10 cellular contexts compared by ENCODE assay signal in genomic region chr3:46946416-46946815, GRCh38. TPM values are rescaled to one million over a fixed set of nuclear protein-coding genes. Genes with fewer than 3 reads are reported as not detected.
DNase-seq lines count a peak whose midpoint lies in the region; ATAC-seq, FAIRE-seq and TF ChIP-seq lines count a peak whose summit lies in the region.
"Had no signal": no experiment of that assay in that cellular context is flagged by ENCODE, and none has a peak within 500 bp of the region (broad histone marks: within the 10 kb centered on the region; RNA-seq: fewer than 3 reads in every experiment).

No MANE protein-coding gene starts in this region.

- intact Hi-C loops in CD4-positive, alpha-beta T cell (cut with DNase I, micrococcal nuclease), result loop anchor here in 1 of 2 experiments (10.0 kb wide), 1 partner anchor 108 kb away; no protein-coding TSS in a partner anchor
- intact Hi-C loops in endothelial cell of umbilical vein (cut with micrococcal nuclease), result no loop called here

- no TSS peak for BruUV-seq in endothelial cell of umbilical vein (replicated peaks; lab: Mats Ljungman, UMichigan)

- no peak overlapping the region for H3K4me2 ChIP-seq in endothelial cell of umbilical vein (ENCODE audit: insufficient read depth, low read length)

- no peak for ATAC-seq in CD4-positive, alpha-beta T cell (ENCODE audit: poor library complexity)
- ATAC-seq in HG03159 (IDR thresholded peaks at IDR 0.05; ENCODE audit: unreplicated experiment), result no peak
- no peak for ATAC-seq in GM18867 (IDR thresholded peaks at IDR 0.05; ENCODE audit: unreplicated experiment)
- ATAC-seq in HG02571 (IDR thresholded peaks at IDR 0.05; ENCODE audit: unreplicated experiment), result no peak

- DNase-seq in CD4-positive, alpha-beta T cell, result no peak
- DNase-seq in Peyer's patch, result peak in 1 of 3 donors; percentile 77
- DNase-seq in endothelial cell of umbilical vein (ENCODE audit: low read depth, low spot score), result no peak
- DNase-seq in neural crest cell (ENCODE audit: low read depth, low spot score), result no peak
- no peak for DNase-seq in BE2C
- DNase-seq: NCI-H1105 treated with DMSO at 0.1 percent for 48 hours had no signal

- H3K4me3 Mint-ChIP-seq in CD4-positive, alpha-beta T cell, result no peak overlapping the region
- H3K4me3 Mint-ChIP-seq in neural crest cell, result no peak overlapping the region

- H3K36me3 ChIP-seq in Peyer's patch, result no peaks in the 10 kb centered on the region
- H3K36me3 ChIP-seq in endothelial cell of umbilical vein (ENCODE audit: control insufficient read depth in 2 of 2, extremely low read depth in 1 of 2, insufficient read depth in 2 of 2, low read length in 2 of 2), result no peaks in the 10 kb centered on the region
- H3K36me3 ChIP-seq in BE2C, result no peaks in the 10 kb centered on the region

- no peak overlapping the region for H3K9ac ChIP-seq in endothelial cell of umbilical vein (replicated peaks; ENCODE audit: extremely low read depth, insufficient read depth, low read length)

- H3K9me1 ChIP-seq in endothelial cell of umbilical vein (replicated peaks; ENCODE audit: control insufficient read depth, extremely low read depth, insufficient read depth, low read length), result no peaks in the 10 kb centered on the region

- no peak for FAIRE-seq in endothelial cell of umbilical vein (lab: Jason Lieb, UNC)

- TF ChIP-seq POLR2A in Peyer's patch (IDR thresholded peaks at IDR 0.05) (peak in 1 of 2 donors; percentile 24), endothelial cell of umbilical vein (IDR thresholded peaks at IDR 0.05; ENCODE audit: low read depth, low read length) (no peak)

- POLR2A ChIA-PET in CD4-positive, alpha-beta T cell (lab: Charles Lee), result interaction anchor here (0.8 to 2.2 kb wide), 3 partner anchors 15 to 34 kb away, joined by 3 to 10 read pairs (median 4); partner anchors contain the start of genes CCDC12 and NBEAL2
- POLR2A ChIA-PET in endothelial cell of umbilical vein (lab: Charles Lee), result interaction anchor here (1.6 kb wide), 1 partner anchor 16 kb away, joined by 7 read pairs; no protein-coding TSS in a partner anchor

- H3K27ac Mint-ChIP-seq in CD4-positive, alpha-beta T cell, result peak overlapping the region; percentile 92
- H3K27ac Mint-ChIP-seq in neural crest cell (ENCODE audit: unreplicated experiment), result peak overlapping the region; percentile 68

- H3K4me3 ChIP-seq in Peyer's patch (no peak overlapping the region), endothelial cell of umbilical vein (replicated peaks in 1 of 3; ENCODE audit: insufficient read depth in 1 of 3, low read depth in 1 of 3, low read length in 3 of 3) (no peak overlapping the region), BE2C (ENCODE audit: low read depth, low read length) (no peak overlapping the region)
- H3K4me3 ChIP-seq: SJSA1 had no signal

- dilution Hi-C loops in endothelial cell of umbilical vein (cut with MboI; ENCODE audit: extremely low pct_ligation_motif_present, low sequenced_read_pairs), result no loop called here

- H3K27me3 Mint-ChIP-seq in CD4-positive, alpha-beta T cell, result no peaks in the 10 kb centered on the region
- no peaks in the 10 kb centered on the region for H3K27me3 Mint-ChIP-seq in neural crest cell (ENCODE audit: low read depth)

- CTCF ChIA-PET in CD4-positive, alpha-beta T cell (lab: Charles Lee), result interaction anchor here (1.5 to 2.2 kb wide), 4 partner anchors 23 to 37 kb away, joined by 4 to 11 read pairs (median 6); partner anchors contain the start of genes CCDC12 and NBEAL2
- CTCF ChIA-PET in endothelial cell of umbilical vein (lab: Charles Lee), result interaction anchor here (1.3 to 3.0 kb wide), 5 partner anchors 11 to 37 kb away, joined by 3 to 29 read pairs (median 4); partner anchors contain the start of gene CCDC12

- peaks cover 90% of the 10 kb centered on the region for H3K79me2 ChIP-seq in endothelial cell of umbilical vein (ENCODE audit: control insufficient read depth, insufficient read depth, low read length)

- H3K4me1 ChIP-seq in Peyer's patch (peaks cover 22 to 97% (median 45%) of the 10 kb centered on the region in 4 donors), endothelial cell of umbilical vein (ENCODE audit: control insufficient read depth, extremely low read depth, insufficient read depth, low read length) (peaks cover 78% of the 10 kb centered on the region), BE2C (peaks cover 25% of the 10 kb centered on the region)

- H2AFZ ChIP-seq in endothelial cell of umbilical vein (ENCODE audit: low read depth, low read length), result no peak overlapping the region

- H3K27me3 ChIP-seq in CD4-positive, alpha-beta T cell (ENCODE audit: control insufficient read depth, insufficient read depth, low read length), result no peaks in the 10 kb centered on the region
- H3K27me3 ChIP-seq in Peyer's patch, result no peaks in the 10 kb centered on the region
- no peaks in the 10 kb centered on the region for H3K27me3 ChIP-seq in endothelial cell of umbilical vein (ENCODE audit: control insufficient read depth in 2 of 2, insufficient read depth in 2 of 2, low read length in 2 of 2)
- H3K27me3 ChIP-seq in BE2C, result no peaks in the 10 kb centered on the region
- H3K27me3 ChIP-seq: SJSA1 had no signal

- no peaks in the 10 kb centered on the region for H4K20me1 ChIP-seq in endothelial cell of umbilical vein (replicated peaks; ENCODE audit: control insufficient read depth, extremely low read depth, insufficient read depth, low read length)

- H3K9me3 Mint-ChIP-seq in CD4-positive, alpha-beta T cell, result no peaks in the 10 kb centered on the region
- no peaks in the 10 kb centered on the region for H3K9me3 Mint-ChIP-seq in neural crest cell

- peaks cover 43% of the 10 kb centered on the region for H3K36me3 Mint-ChIP-seq in CD4-positive, alpha-beta T cell (ENCODE audit: low read depth)
- H3K36me3 Mint-ChIP-seq in neural crest cell (ENCODE audit: low read depth), result peaks cover 8% of the 10 kb centered on the region

- H3K27ac ChIP-seq in CD4-positive, alpha-beta T cell (ENCODE audit: low read depth, low read length), result peak overlapping the region; percentile 64
- H3K27ac ChIP-seq in Peyer's patch (peak overlapping the region in 3 of 4 donors; percentile 84 to 90 (median 85)), endothelial cell of umbilical vein (ENCODE audit: insufficient read depth, low read depth, low read length) (peak overlapping the region; percentile 45)
- H3K27ac ChIP-seq: SJSA1 had no signal

- peaks cover 75% of the 10 kb centered on the region for H3K4me1 Mint-ChIP-seq in CD4-positive, alpha-beta T cell (ENCODE audit: low read depth)
- peaks cover 31% of the 10 kb centered on the region for H3K4me1 Mint-ChIP-seq in neural crest cell

- no peaks in the 10 kb centered on the region for H3K9me3 ChIP-seq in CD4-positive, alpha-beta T cell (ENCODE audit: control insufficient read depth, low read length)
- no peaks in the 10 kb centered on the region for H3K9me3 ChIP-seq in Peyer's patch
- no peaks in the 10 kb centered on the region for H3K9me3 ChIP-seq in endothelial cell of umbilical vein (replicated peaks; ENCODE audit: control insufficient read depth, insufficient read depth, low read length)
- H3K9me3 ChIP-seq in BE2C, result no peaks in the 10 kb centered on the region
- H3K9me3 ChIP-seq: SJSA1 had no signal

- no peak for TF ChIP-seq CTCF in CD4-positive, alpha-beta T cell (IDR thresholded peaks at IDR 0.05)
- TF ChIP-seq CTCF in Peyer's patch (IDR thresholded peaks at IDR 0.05), result no peak
- no peak for TF ChIP-seq CTCF in endothelial cell of umbilical vein (IDR thresholded peaks at IDR 0.05; ENCODE audit: extremely low read depth in 1 of 2, insufficient read depth in 1 of 2, low read depth in 1 of 2, low read length in 2 of 2)
- TF ChIP-seq CTCF in neural crest cell (conservative IDR thresholded peaks at IDR 0.05), result no peak
- TF ChIP-seq CTCF in BE2C (IDR thresholded peaks at IDR 0.05; ENCODE audit: low read depth, low read length), result no peak

TF ChIP-seq in endothelial cell of umbilical vein, 7 proteins besides CTCF, POLR2A, EP300 and RAD21 (continues in another document):
- TF ChIP-seq POLR2AphosphoS5 (IDR thresholded peaks at IDR 0.05; ENCODE audit: insufficient read depth, low read depth, low read length), result no peak
- TF ChIP-seq MYC (IDR thresholded peaks at IDR 0.05; ENCODE audit: low read depth, low read length), result no peak
- TF ChIP-seq GATA2 (IDR thresholded peaks at IDR 0.05; ENCODE audit: insufficient read depth, insufficient read length, low read depth, low read length), result no peak
- no peak for TF ChIP-seq MAX (IDR thresholded peaks at IDR 0.05; ENCODE audit: insufficient read depth, insufficient read length)
- TF ChIP-seq JUN (IDR thresholded peaks at IDR 0.05; ENCODE audit: borderline replicate concordance, insufficient read depth, insufficient read length, low read depth), result no peak
- no peak for TF ChIP-seq FOS (IDR thresholded peaks at IDR 0.05; ENCODE audit: borderline replicate concordance, insufficient read depth, low read length)

RNA-seq across cellular contexts. Expression of gene CCDC12, which starts 30.1 kb away (rescaled TPM):
- total RNA-seq in CD4-positive, alpha-beta T cell, result 10 to 100 TPM; 57.5 to 59.5 TPM
- total RNA-seq in Peyer's patch, result 10 to 100 TPM; 41.7 to 90.0 (median 59.2) TPM
- total RNA-seq in endothelial cell of umbilical vein, result 45.0 and 50.5 TPM in 2 replicates
- polyA plus RNA-seq in endothelial cell of umbilical vein, result 31.2 and 35.1 TPM in 2 replicates
- polyA plus RNA-seq in endothelial cell of umbilical vein (2011; cell fraction: cytosol; rRNA removed), result 48.1 and 49.0 TPM in 2 replicates
- 58.5 and 62.2 TPM in 2 replicates for polyA plus RNA-seq in endothelial cell of umbilical vein (2011; cell fraction: nucleus; rRNA removed)
- 24.0 and 28.2 TPM in 2 replicates for polyA plus RNA-seq in endothelial cell of umbilical vein (2012)
- polyA minus RNA-seq in endothelial cell of umbilical vein, result 64.5 and 73.4 TPM in 2 replicates
- polyA minus RNA-seq in endothelial cell of umbilical vein (2011; cell fraction: cytosol; rRNA and poly(A)+ RNA removed), result 13.3 TPM
- 64.2 and 70.6 TPM in 2 replicates for polyA minus RNA-seq in endothelial cell of umbilical vein (2011; cell fraction: nucleus; rRNA and poly(A)+ RNA removed)
- total RNA-seq in neural crest cell, result 53.2 and 54.3 TPM in 2 replicates
- 80.9 TPM for polyA plus RNA-seq in BE2C (2012; ENCODE audit: insufficient read depth, insufficient read length, low read depth)

RNA-seq across cellular contexts. Expression of gene NBEAL2, which starts 33.0 kb away (rescaled TPM):
- 100 to 1,000 TPM; 163 to 170 TPM for total RNA-seq in CD4-positive, alpha-beta T cell
- total RNA-seq in Peyer's patch (100 to 1,000 TPM; 111 to 304 (median 229) TPM), endothelial cell of umbilical vein (84.7 and 90.1 TPM in 2 replicates), neural crest cell (24.6 and 25.2 TPM in 2 replicates)
- polyA plus RNA-seq in endothelial cell of umbilical vein, result 48.0 and 51.9 TPM in 2 replicates
- 18.2 and 22.1 TPM in 2 replicates for polyA plus RNA-seq in endothelial cell of umbilical vein (2011; cell fraction: cytosol; rRNA removed)
- 329 and 436 TPM in 2 replicates for polyA plus RNA-seq in endothelial cell of umbilical vein (2011; cell fraction: nucleus; rRNA removed)
- polyA plus RNA-seq in endothelial cell of umbilical vein (2012), result 38.7 and 46.6 TPM in 2 replicates
- polyA minus RNA-seq in endothelial cell of umbilical vein, result 38.0 and 60.8 TPM in 2 replicates
- polyA minus RNA-seq in endothelial cell of umbilical vein (2011; cell fraction: cytosol; rRNA and poly(A)+ RNA removed), result 8.8 TPM
- 67.7 and 92.5 TPM in 2 replicates for polyA minus RNA-seq in endothelial cell of umbilical vein (2011; cell fraction: nucleus; rRNA and poly(A)+ RNA removed)
- 16.3 TPM for polyA plus RNA-seq in BE2C (2012; ENCODE audit: insufficient read depth, insufficient read length, low read depth)
